ENCODE assay signal across 1 cellular context in the genomic region with DNA sequence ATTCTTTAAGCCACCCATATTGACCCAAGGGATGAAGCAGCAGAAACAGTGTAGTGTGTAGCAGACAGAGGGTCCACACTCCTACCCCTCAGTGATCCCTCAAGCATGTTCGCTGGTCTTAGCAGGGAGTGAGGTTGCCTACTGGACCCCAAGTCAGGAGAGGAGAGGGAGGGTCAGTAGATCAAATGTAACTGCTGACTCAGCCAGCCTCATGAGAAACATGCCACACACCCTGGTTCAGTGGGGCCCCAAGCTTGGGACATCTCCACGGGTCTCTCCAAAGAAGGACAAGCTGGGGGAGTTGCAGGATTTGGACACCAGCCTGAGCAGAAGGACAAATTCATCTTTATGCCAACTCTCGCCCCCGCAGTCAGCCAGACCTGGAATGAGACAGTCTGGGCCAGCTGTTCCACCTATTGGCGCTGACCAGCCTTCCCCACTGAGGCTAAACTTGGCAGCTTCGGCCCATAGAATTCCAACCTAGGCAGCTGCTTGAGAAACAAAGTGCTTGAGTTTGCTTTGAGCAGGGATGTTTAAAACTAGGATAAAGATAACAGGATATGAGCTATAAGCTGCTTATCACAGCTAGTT.
TF ChIP-seq lines count a peak whose summit lies in the region.

No MANE protein-coding gene starts in this region.

TF ChIP-seq in GM23338, 12 proteins besides CTCF, POLR2A, EP300 and RAD21 (continued from another document):
- TF ChIP-seq, protein P1, sequence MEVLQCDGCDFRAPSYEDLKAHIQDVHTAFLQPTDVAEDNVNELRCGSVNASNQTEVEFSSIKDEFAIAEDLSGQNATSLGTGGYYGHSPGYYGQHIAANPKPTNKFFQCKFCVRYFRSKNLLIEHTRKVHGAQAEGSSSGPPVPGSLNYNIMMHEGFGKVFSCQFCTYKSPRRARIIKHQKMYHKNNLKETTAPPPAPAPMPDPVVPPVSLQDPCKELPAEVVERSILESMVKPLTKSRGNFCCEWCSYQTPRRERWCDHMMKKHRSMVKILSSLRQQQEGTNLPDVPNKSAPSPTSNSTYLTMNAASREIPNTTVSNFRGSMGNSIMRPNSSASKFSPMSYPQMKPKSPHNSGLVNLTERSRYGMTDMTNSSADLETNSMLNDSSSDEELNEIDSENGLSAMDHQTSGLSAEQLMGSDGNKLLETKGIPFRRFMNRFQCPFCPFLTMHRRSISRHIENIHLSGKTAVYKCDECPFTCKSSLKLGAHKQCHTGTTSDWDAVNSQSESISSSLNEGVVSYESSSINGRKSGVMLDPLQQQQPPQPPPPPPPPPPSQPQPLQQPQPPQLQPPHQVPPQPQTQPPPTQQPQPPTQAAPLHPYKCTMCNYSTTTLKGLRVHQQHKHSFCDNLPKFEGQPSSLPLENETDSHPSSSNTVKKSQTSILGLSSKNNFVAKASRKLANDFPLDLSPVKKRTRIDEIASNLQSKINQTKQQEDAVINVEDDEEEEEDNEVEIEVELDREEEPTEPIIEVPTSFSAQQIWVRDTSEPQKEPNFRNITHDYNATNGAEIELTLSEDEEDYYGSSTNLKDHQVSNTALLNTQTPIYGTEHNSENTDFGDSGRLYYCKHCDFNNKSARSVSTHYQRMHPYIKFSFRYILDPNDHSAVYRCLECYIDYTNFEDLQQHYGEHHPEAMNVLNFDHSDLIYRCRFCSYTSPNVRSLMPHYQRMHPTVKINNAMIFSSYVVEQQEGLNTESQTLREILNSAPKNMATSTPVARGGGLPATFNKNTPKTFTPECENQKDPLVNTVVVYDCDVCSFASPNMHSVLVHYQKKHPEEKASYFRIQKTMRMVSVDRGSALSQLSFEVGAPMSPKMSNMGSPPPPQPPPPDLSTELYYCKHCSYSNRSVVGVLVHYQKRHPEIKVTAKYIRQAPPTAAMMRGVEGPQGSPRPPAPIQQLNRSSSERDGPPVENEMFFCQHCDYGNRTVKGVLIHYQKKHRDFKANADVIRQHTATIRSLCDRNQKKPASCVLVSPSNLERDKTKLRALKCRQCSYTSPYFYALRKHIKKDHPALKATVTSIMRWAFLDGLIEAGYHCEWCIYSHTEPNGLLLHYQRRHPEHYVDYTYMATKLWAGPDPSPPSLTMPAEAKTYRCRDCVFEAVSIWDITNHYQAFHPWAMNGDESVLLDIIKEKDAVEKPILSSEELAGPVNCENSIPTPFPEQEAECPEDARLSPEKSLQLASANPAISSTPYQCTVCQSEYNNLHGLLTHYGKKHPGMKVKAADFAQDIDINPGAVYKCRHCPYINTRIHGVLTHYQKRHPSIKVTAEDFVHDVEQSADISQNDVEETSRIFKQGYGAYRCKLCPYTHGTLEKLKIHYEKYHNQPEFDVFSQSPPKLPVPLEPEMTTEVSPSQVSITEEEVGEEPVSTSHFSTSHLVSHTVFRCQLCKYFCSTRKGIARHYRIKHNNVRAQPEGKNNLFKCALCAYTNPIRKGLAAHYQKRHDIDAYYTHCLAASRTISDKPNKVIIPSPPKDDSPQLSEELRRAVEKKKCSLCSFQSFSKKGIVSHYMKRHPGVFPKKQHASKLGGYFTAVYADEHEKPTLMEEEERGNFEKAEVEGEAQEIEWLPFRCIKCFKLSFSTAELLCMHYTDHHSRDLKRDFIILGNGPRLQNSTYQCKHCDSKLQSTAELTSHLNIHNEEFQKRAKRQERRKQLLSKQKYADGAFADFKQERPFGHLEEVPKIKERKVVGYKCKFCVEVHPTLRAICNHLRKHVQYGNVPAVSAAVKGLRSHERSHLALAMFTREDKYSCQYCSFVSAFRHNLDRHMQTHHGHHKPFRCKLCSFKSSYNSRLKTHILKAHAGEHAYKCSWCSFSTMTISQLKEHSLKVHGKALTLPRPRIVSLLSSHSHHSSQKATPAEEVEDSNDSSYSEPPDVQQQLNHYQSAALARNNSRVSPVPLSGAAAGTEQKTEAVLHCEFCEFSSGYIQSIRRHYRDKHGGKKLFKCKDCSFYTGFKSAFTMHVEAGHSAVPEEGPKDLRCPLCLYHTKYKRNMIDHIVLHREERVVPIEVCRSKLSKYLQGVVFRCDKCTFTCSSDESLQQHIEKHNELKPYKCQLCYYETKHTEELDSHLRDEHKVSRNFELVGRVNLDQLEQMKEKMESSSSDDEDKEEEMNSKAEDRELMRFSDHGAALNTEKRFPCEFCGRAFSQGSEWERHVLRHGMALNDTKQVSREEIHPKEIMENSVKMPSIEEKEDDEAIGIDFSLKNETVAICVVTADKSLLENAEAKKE (CRISPR knock-in tag; IDR thresholded peaks at IDR 0.05): no peak
- TF ChIP-seq NANOG (IDR thresholded peaks at IDR 0.05; ENCODE audit: borderline replicate concordance) (no peak), JUNB (IDR thresholded peaks at IDR 0.05; ENCODE audit: unreplicated experiment) (no peak), POLR2AphosphoS5 (IDR thresholded peaks at IDR 0.05; ENCODE audit: low read depth) (no peak)
